Comparison of ENCODE assay signal across 13 cellular contexts in genomic region chr5:72281430-72281763, GRCh38. TPM values are rescaled to one million over a fixed set of nuclear protein-coding genes. Genes with fewer than 3 reads are reported as not detected.
DNase-seq lines count a peak whose midpoint lies in the region; ATAC-seq, FAIRE-seq and TF ChIP-seq lines count a peak whose summit lies in the region.
"Had no signal": no experiment of that assay in that cellular context is flagged by ENCODE, and none has a peak within 500 bp of the region (broad histone marks: within the 10 kb centered on the region; RNA-seq: fewer than 3 reads in every experiment).

No MANE protein-coding gene starts in this region.

- H3K9me3 Mint-ChIP-seq in activated T-helper 17 cell treated with anti-CD3 and anti-CD28 coated beads, Interleukin-2, amount 50 U/mL, for 72 hours: no peaks in the 10 kb centered on the region
- H3K9me3 Mint-ChIP-seq in activated naive CD8-positive, alpha-beta T cell treated with anti-CD3 and anti-CD28 coated beads for 36 hours: peaks cover 2% of the 10 kb centered on the region

- TF ChIP-seq EP300 in stomach (IDR thresholded peaks at IDR 0.05): no peak

- no peaks in the 10 kb centered on the region for H3K27me3 Mint-ChIP-seq in activated T-helper 17 cell treated with anti-CD3 and anti-CD28 coated beads, Interleukin-2, amount 50 U/mL, for 72 hours
- no peaks in the 10 kb centered on the region for H3K27me3 Mint-ChIP-seq in activated naive CD8-positive, alpha-beta T cell treated with anti-CD3 and anti-CD28 coated beads for 36 hours
- H3K27me3 Mint-ChIP-seq: activated CD4-positive, alpha-beta T cell treated with anti-CD3 and anti-CD28 coated beads for 36 hours had no signal

- TF ChIP-seq POLR2A in H54 (IDR thresholded peaks at IDR 0.05; ENCODE audit: low read depth, low read length) (no peak), stomach (IDR thresholded peaks at IDR 0.05) (no peak)

- H3K36me3 ChIP-seq in hepatocyte (replicated peaks; ENCODE audit: insufficient read depth, low read depth) (no peaks in the 10 kb centered on the region), stomach (peaks cover 0 to 9% (median 2%) of the 10 kb centered on the region in 4 donors)
- H3K36me3 ChIP-seq: neutrophil had no signal

- ATAC-seq in activated T-helper 17 cell treated with anti-CD3 and anti-CD28 coated beads, Interleukin-2, amount 50 U/mL, for 72 hours (replicated peaks): no peak
- ATAC-seq in GM18520 (IDR thresholded peaks at IDR 0.05; ENCODE audit: unreplicated experiment): no peak
- ATAC-seq in GM21786 (IDR thresholded peaks at IDR 0.05; ENCODE audit: unreplicated experiment): no peak
- ATAC-seq: activated CD4-positive, alpha-beta T cell treated with anti-CD3 and anti-CD28 coated beads for 36 hours had no signal

- H3K4me3 ChIP-seq in hepatocyte (no peak overlapping the region), stomach (no peak overlapping the region)
- H3K4me3 ChIP-seq: lung had no signal

- TF ChIP-seq CTCF in hepatocyte (IDR thresholded peaks at IDR 0.05; ENCODE audit: poor library complexity) (no peak), stomach (IDR thresholded peaks at IDR 0.05) (no peak)

- no peaks in the 10 kb centered on the region for H3K27me3 ChIP-seq in hepatocyte
- no peaks in the 10 kb centered on the region for H3K27me3 ChIP-seq in stomach
- H3K27me3 ChIP-seq: neutrophil had no signal

- no peaks in the 10 kb centered on the region for H4K20me1 ChIP-seq in hepatocyte (ENCODE audit: insufficient read depth, poor library complexity, severe bottlenecking)

- DNase-seq in H54 (ENCODE audit: insufficient read length, low spot score) (no peak), hepatocyte (ENCODE audit: low spot score) (no peak), stomach (no peak), GM19238 (ENCODE audit: insufficient read length, low spot score) (no peak)
- DNase-seq in activated naive CD8-positive, alpha-beta T cell treated with anti-CD3 and anti-CD28 coated beads for 36 hours: no peak
- DNase-seq: NCI-H1436 treated with DMSO at 0.1 percent for 48 hours; stimulated activated CD4-positive, alpha-beta T cell treated with anti-CD3 and anti-CD28 coated beads, Interleukin-12 subunit alpha, Interleukin-12 subunit beta, amount 100 ng/mL, for 4 hours had no signal

- 44% methylated on average over 1 of the region's 1 CpG for WGBS in hepatocyte (ENCODE audit: low lambda C conversion rate, missing lambda C conversion rate)
- 78 to 88% (median 82%) methylated on average over 1 of the region's 1 CpG for WGBS in stomach, 5 donors

- intact Hi-C loops in stomach (cut with DNase I; ENCODE audit: low total_unique reads): no loop called here

- H3K9me3 ChIP-seq in hepatocyte (ENCODE audit: low read depth) (no peaks in the 10 kb centered on the region), stomach (no peaks in the 10 kb centered on the region)
- H3K9me3 ChIP-seq: neutrophil had no signal

- no peak overlapping the region for H2AFZ ChIP-seq in hepatocyte

- H3K9me2 ChIP-seq in hepatocyte (replicated peaks; ENCODE audit: insufficient read depth): no peaks in the 10 kb centered on the region

- H3K4me2 ChIP-seq in hepatocyte: peak overlapping the region; percentile 32

- H3K79me2 ChIP-seq in hepatocyte: no peaks in the 10 kb centered on the region

- peak overlapping the region; percentile 80 for H3K27ac Mint-ChIP-seq in activated T-helper 17 cell treated with anti-CD3 and anti-CD28 coated beads, Interleukin-2, amount 50 U/mL, for 72 hours
- H3K27ac Mint-ChIP-seq in activated naive CD8-positive, alpha-beta T cell treated with anti-CD3 and anti-CD28 coated beads for 36 hours: no peak overlapping the region

- FAIRE-seq in H54 (lab: Jason Lieb, UNC): peak; percentile 65

- peaks cover 5% of the 10 kb centered on the region for H3K4me1 Mint-ChIP-seq in activated T-helper 17 cell treated with anti-CD3 and anti-CD28 coated beads, Interleukin-2, amount 50 U/mL, for 72 hours
- peaks cover 3% of the 10 kb centered on the region for H3K4me1 Mint-ChIP-seq in activated naive CD8-positive, alpha-beta T cell treated with anti-CD3 and anti-CD28 coated beads for 36 hours

- peaks cover 96% of the 10 kb centered on the region for H3K36me3 Mint-ChIP-seq in activated T-helper 17 cell treated with anti-CD3 and anti-CD28 coated beads, Interleukin-2, amount 50 U/mL, for 72 hours (ENCODE audit: low read depth)
- peaks cover 45% of the 10 kb centered on the region for H3K36me3 Mint-ChIP-seq in activated naive CD8-positive, alpha-beta T cell treated with anti-CD3 and anti-CD28 coated beads for 36 hours

- H3K27ac ChIP-seq in hepatocyte (peak overlapping the region; percentile 55), stomach (peak overlapping the region in 4 of 5 donors; percentile 10 to 53 (median 38))
- H3K27ac ChIP-seq: neutrophil had no signal

- no peak overlapping the region for H3K4me3 Mint-ChIP-seq in activated T-helper 17 cell treated with anti-CD3 and anti-CD28 coated beads, Interleukin-2, amount 50 U/mL, for 72 hours
- H3K4me3 Mint-ChIP-seq in activated naive CD8-positive, alpha-beta T cell treated with anti-CD3 and anti-CD28 coated beads for 36 hours: no peak overlapping the region
- H3K4me3 Mint-ChIP-seq: activated CD4-positive, alpha-beta T cell treated with anti-CD3 and anti-CD28 coated beads for 36 hours had no signal

- H3K4me1 ChIP-seq in hepatocyte (ENCODE audit: insufficient read depth) (peaks cover 36% of the 10 kb centered on the region), stomach (peaks cover 0 to 41% (median 26%) of the 10 kb centered on the region in 4 donors)

RNA-seq across cellular contexts. Expression of gene MRPS27, which starts 38.6 kb away (rescaled TPM):
- total RNA-seq in activated T-helper 17 cell treated with anti-CD3 and anti-CD28 coated beads, Interleukin-2, amount 50 U/mL, for 72 hours: 10 to 100 TPM; 71.2 to 88.3 TPM
- total RNA-seq in hepatocyte (58.0 and 63.5 TPM in 2 replicates), stomach (10 to 100 TPM; 14.8 to 43.3 (median 21.0) TPM)
- polyA plus RNA-seq in hepatocyte (32.2 and 35.6 TPM in 2 replicates), stomach (10 to 100 TPM; 22.0 to 24.5 (median 24.3) TPM)
- total RNA-seq in activated naive CD8-positive, alpha-beta T cell treated with anti-CD3 and anti-CD28 coated beads for 36 hours: 100 to 1,000 TPM; 102 TPM

RNA-seq across cellular contexts. Expression of gene PTCD2, which starts 38.8 kb away (rescaled TPM):
- 10 to 100 TPM in 1 of 2 donors, 1 to 10 TPM in 1; 9.1 to 14.8 TPM for total RNA-seq in activated T-helper 17 cell treated with anti-CD3 and anti-CD28 coated beads, Interleukin-2, amount 50 U/mL, for 72 hours
- total RNA-seq in hepatocyte: 10.5 and 12.0 TPM in 2 replicates
- polyA plus RNA-seq in hepatocyte: 5.8 and 6.7 TPM in 2 replicates
- total RNA-seq in stomach: 10 to 100 TPM in 1 of 5 donors, 1 to 10 TPM in 4; 1.3 to 56.7 (median 2.9) TPM
- 1 to 10 TPM; 1.7 to 3.8 (median 2.3) TPM for polyA plus RNA-seq in stomach
- 10 to 100 TPM; 14.4 to 14.9 TPM for total RNA-seq in activated naive CD8-positive, alpha-beta T cell treated with anti-CD3 and anti-CD28 coated beads for 36 hours
